26 cellular contexts compared by ENCODE assay signal in genomic region chr7:36205844-36206243, GRCh38. TPM values are rescaled to one million over a fixed set of nuclear protein-coding genes. Genes with fewer than 3 reads are reported as not detected.
DNase-seq lines count a peak whose midpoint lies in the region; ATAC-seq and TF ChIP-seq lines count a peak whose summit lies in the region.
"Had no signal": no experiment of that assay in that cellular context is flagged by ENCODE, and none has a peak within 500 bp of the region (broad histone marks: within the 10 kb centered on the region; RNA-seq: fewer than 3 reads in every experiment).

No MANE protein-coding gene starts in this region.

- peak overlapping the region; percentile 34 for H3K27ac ChIP-seq in AG04450 (ENCODE audit: low read depth, low read length)
- H3K27ac ChIP-seq in right lobe of liver, result peak overlapping the region in 2 of 3 donors; percentile 4 to 73
- H3K27ac ChIP-seq: parathyroid adenoma, thyroid gland had no signal

- H3K36me3 Mint-ChIP-seq in brain, result no peaks in the 10 kb centered on the region

- H3K4me1 Mint-ChIP-seq in brain, result peaks cover 83% of the 10 kb centered on the region

- ATAC-seq in right lobe of liver (peak; percentile 86 to 95 (median 90)), HG02884 (IDR thresholded peaks at IDR 0.05; ENCODE audit: unreplicated experiment) (no peak)
- ATAC-seq: activated CD8-positive, alpha-beta T cell treated with anti-CD3 and anti-CD28 coated beads for 36 hours; activated T-helper 17 cell treated with anti-CD3 and anti-CD28 coated beads, Interleukin-2, amount 50 U/mL, for 72 hours; left ventricle myocardium superior; sciatic nerve; stimulated activated naive CD8-positive, alpha-beta T cell treated with anti-CD3 and anti-CD28 coated beads, Interleukin-15, Interleukin-2, amounts not matched to agents 100 U/mL and 50 U/mL, for 24 hours had no signal

- H3K36me3 ChIP-seq in right lobe of liver, result no peaks in the 10 kb centered on the region
- H3K36me3 ChIP-seq: HAP-1, thyroid gland had no signal

- POLR2A ChIA-PET in AG04450 (lab: Yijun Ruan, JAX), result no interaction called here

- intact Hi-C loops in right lobe of liver (cut with DNase I), result no loop called here

- no peaks in the 10 kb centered on the region for H3K9me3 ChIP-seq in AG04450 (ENCODE audit: control insufficient read depth, insufficient read depth, low read length)
- H3K9me3 ChIP-seq in right lobe of liver, result no peaks in the 10 kb centered on the region
- H3K9me3 ChIP-seq: HAP-1, thyroid gland had no signal

- no peak for TF ChIP-seq POLR2A in right lobe of liver (IDR thresholded peaks at IDR 0.05)

- TF ChIP-seq CTCF in AG04450 (IDR thresholded peaks at IDR 0.05; ENCODE audit: low read depth, low read length) (no peak), brain (conservative IDR thresholded peaks at IDR 0.05) (no peak), right lobe of liver (IDR thresholded peaks at IDR 0.05) (no peak)

- peaks cover 6% of the 10 kb centered on the region for H3K27me3 Mint-ChIP-seq in brain
- H3K27me3 Mint-ChIP-seq: activated CD8-positive, alpha-beta T cell treated with anti-CD3 and anti-CD28 coated beads for 36 hours; activated naive CD4-positive, alpha-beta T cell treated with anti-CD3 and anti-CD28 coated beads, Interleukin-2, amount 50 U/mL, for 24 hours; activated T-helper 17 cell treated with anti-CD3 and anti-CD28 coated beads, Interleukin-2, amount 50 U/mL, for 72 hours had no signal

- no peak overlapping the region for H3K4me3 ChIP-seq in AG04450 (ENCODE audit: low read depth, low read length)
- no peak overlapping the region for H3K4me3 ChIP-seq in right lobe of liver
- H3K4me3 ChIP-seq: HAP-1, thyroid gland had no signal

- no peak for DNase-seq in AG04450 (ENCODE audit: low read depth, low spot score)
- DNase-seq in right lobe of liver, result peak; percentile 76 to 90 (median 87)
- peak; percentile 75 for DNase-seq in retina
- no peak for DNase-seq in central memory CD4-positive, alpha-beta T cell
- DNase-seq in glomerular visceral epithelial cell (ENCODE audit: extremely low spot score), result no peak
- DNase-seq in NCI-H1436 treated with DMSO at 0.1 percent for 48 hours (lab: John Stamatoyannopoulos, UW), result no peak
- DNase-seq: activated CD4-positive, CD25-positive, alpha-beta regulatory T cell; activated CD8-positive, alpha-beta T cell treated with anti-CD3 and anti-CD28 coated beads for 36 hours; dermis blood vessel endothelial cell; left ventricle myocardium superior; NCI-H1105; NCI-H2029; NCI-H526 treated with DMSO at 0.1 percent for 48 hours; SIG-M5; stimulated activated CD4-positive, alpha-beta T cell treated with anti-CD3 and anti-CD28 coated beads, Interleukin-15, amount 100 ng/mL, for 24 hours; stimulated activated naive CD8-positive, alpha-beta T cell treated with anti-CD3 and anti-CD28 coated beads, Interleukin-15, Interleukin-2, amounts not matched to agents 100 U/mL and 50 U/mL, for 24 hours; SW 1271; T1000; thyroid gland had no signal

- H3K9me3 Mint-ChIP-seq in brain, result no peaks in the 10 kb centered on the region
- H3K9me3 Mint-ChIP-seq: activated CD8-positive, alpha-beta T cell treated with anti-CD3 and anti-CD28 coated beads for 36 hours; activated naive CD4-positive, alpha-beta T cell treated with anti-CD3 and anti-CD28 coated beads, Interleukin-2, amount 50 U/mL, for 24 hours; activated T-helper 17 cell treated with anti-CD3 and anti-CD28 coated beads, Interleukin-2, amount 50 U/mL, for 72 hours had no signal

- H3K27ac Mint-ChIP-seq in brain, result peak overlapping the region in 4 of 5 experiments; percentile 69 to 84 (median 79)
- H3K27ac Mint-ChIP-seq: activated CD8-positive, alpha-beta T cell treated with anti-CD3 and anti-CD28 coated beads for 36 hours; activated naive CD4-positive, alpha-beta T cell treated with anti-CD3 and anti-CD28 coated beads, Interleukin-2, amount 50 U/mL, for 24 hours had no signal

- CTCF ChIA-PET in AG04450 (lab: Charles Lee), result no interaction called here

- peaks cover 0 to 34% (median 16%) of the 10 kb centered on the region in 4 donors for H3K4me1 ChIP-seq in right lobe of liver

- no peak overlapping the region for H3K4me3 Mint-ChIP-seq in brain
- H3K4me3 Mint-ChIP-seq: activated CD8-positive, alpha-beta T cell treated with anti-CD3 and anti-CD28 coated beads for 36 hours; activated naive CD4-positive, alpha-beta T cell treated with anti-CD3 and anti-CD28 coated beads, Interleukin-2, amount 50 U/mL, for 24 hours; activated T-helper 17 cell treated with anti-CD3 and anti-CD28 coated beads, Interleukin-2, amount 50 U/mL, for 72 hours had no signal

- no peaks in the 10 kb centered on the region for H3K27me3 ChIP-seq in AG04450 (ENCODE audit: control insufficient read depth, insufficient read depth, low read length)
- H3K27me3 ChIP-seq in right lobe of liver, result no peaks in the 10 kb centered on the region
- H3K27me3 ChIP-seq: thyroid gland had no signal

- 32% methylated on average over 6 of the region's 6 CpGs for WGBS in right lobe of liver (ENCODE audit: insufficient coverage, low coverage, low lambda C conversion rate, missing lambda C conversion rate)

RNA-seq across cellular contexts. Expression of gene EEPD1, which starts 52.8 kb away (rescaled TPM):
- polyA plus RNA-seq in AG04450 (2011; rRNA removed) (21.1 and 22.7 TPM in 2 replicates), brain (ENCODE audit: insufficient read depth, low read depth, low replicate concordance) (10.7 TPM)
- 20.0 and 22.8 TPM in 2 replicates for polyA minus RNA-seq in AG04450 (2011; rRNA and poly(A)+ RNA removed)
- 10 to 100 TPM in 4 of 6 experiments, 1 to 10 TPM in 2; 5.9 to 18.6 (median 10.6) TPM for total RNA-seq in right lobe of liver

Comparison
In these comparisons a context has a peak if more than half of its experiments do, and no peak if none do; other contexts are left out.
1. DNase-seq: peak in right lobe of liver (3 of 3) and retina (single experiment); none in AG04450 (single experiment), central memory CD4-positive, alpha-beta T cell (single experiment), glomerular visceral epithelial cell (single experiment) and NCI-H1436 treated with DMSO at 0.1 percent for 48 hours (single experiment).